ENCODE assay signal across 1 cellular context in genomic region chr6:170223718-170224693, GRCh38.
TF ChIP-seq lines count a peak whose summit lies in the region.

No MANE protein-coding gene starts in this region.

TF ChIP-seq in liver, 16 proteins besides CTCF, POLR2A, EP300 and RAD21 (continued from another document):
- no peak for TF ChIP-seq HNF4G (IDR thresholded peaks at IDR 0.05)
- no peak for TF ChIP-seq HNF4A (conservative IDR thresholded peaks at IDR 0.05)
- no peak for TF ChIP-seq FOXA1 (IDR thresholded peaks at IDR 0.05)
TF ChIP-seq in liver: peak in this region for 0.
